Comparison of ENCODE assay signal across 18 cellular contexts in genomic region chr3:197498499-197499241, GRCh38. TPM values are rescaled to one million over a fixed set of nuclear protein-coding genes. Genes with fewer than 3 reads are reported as not detected.
DNase-seq lines count a peak whose midpoint lies in the region; ATAC-seq and TF ChIP-seq lines count a peak whose summit lies in the region.
"Had no signal": no experiment of that assay in that cellular context is flagged by ENCODE, and none has a peak within 500 bp of the region (broad histone marks: within the 10 kb centered on the region; RNA-seq: fewer than 3 reads in every experiment).

No MANE protein-coding gene starts in this region.

- H3K4me1 Mint-ChIP-seq in stimulated activated naive CD8-positive, alpha-beta T cell treated with anti-CD3 and anti-CD28 coated beads, Interleukin-15, amount 100 ng/mL, for 72 hours = peaks cover 6% of the 10 kb centered on the region

- H3K9me3 ChIP-seq in SJSA1 (replicated peaks) = no peaks in the 10 kb centered on the region

- no peak overlapping the region for H3K4me3 Mint-ChIP-seq in stimulated activated naive CD8-positive, alpha-beta T cell treated with anti-CD3 and anti-CD28 coated beads, Interleukin-15, amount 100 ng/mL, for 72 hours
- H3K4me3 Mint-ChIP-seq: HFFc6 had no signal

- TF ChIP-seq CTCF in foreskin keratinocyte (conservative IDR thresholded peaks at IDR 0.05) = no peak

- H3K27ac ChIP-seq in SJSA1 (peak overlapping the region; percentile 83), foreskin keratinocyte (peak overlapping the region; percentile 94)
- H3K27ac ChIP-seq: C4-2B, KMS-11 had no signal

- peaks cover 15% of the 10 kb centered on the region for H3K27me3 Mint-ChIP-seq in stimulated activated naive CD8-positive, alpha-beta T cell treated with anti-CD3 and anti-CD28 coated beads, Interleukin-15, amount 100 ng/mL, for 72 hours

- H3K9me3 Mint-ChIP-seq in stimulated activated naive CD8-positive, alpha-beta T cell treated with anti-CD3 and anti-CD28 coated beads, Interleukin-15, amount 100 ng/mL, for 72 hours = no peaks in the 10 kb centered on the region

- peak overlapping the region in 1 of 2 donors; percentile 38 for H3K27ac Mint-ChIP-seq in stimulated activated naive CD8-positive, alpha-beta T cell treated with anti-CD3 and anti-CD28 coated beads, Interleukin-15, amount 100 ng/mL, for 72 hours

- H3K36me3 ChIP-seq in SJSA1 = no peaks in the 10 kb centered on the region

- no peaks in the 10 kb centered on the region for H3K27me3 ChIP-seq in SJSA1 (replicated peaks)
- no peaks in the 10 kb centered on the region for H3K27me3 ChIP-seq in foreskin keratinocyte

- peaks cover 61% of the 10 kb centered on the region for H3K4me1 ChIP-seq in SJSA1 (replicated peaks)
- H3K4me1 ChIP-seq in foreskin keratinocyte = peaks cover 29% of the 10 kb centered on the region

- ATAC-seq in stimulated activated naive CD8-positive, alpha-beta T cell treated with anti-CD3 and anti-CD28 coated beads, Interleukin-15, amount 100 ng/mL, for 72 hours = peak; percentile 69
- ATAC-seq in stimulated activated naive CD8-positive, alpha-beta T cell treated with anti-CD3 and anti-CD28 coated beads, Interleukin-15, Interleukin-2, amounts not matched to agents 100 U/mL and 50 U/mL, for 24 hours = no peak
- ATAC-seq in foreskin keratinocyte (no peak), GM18861 (IDR thresholded peaks at IDR 0.05; ENCODE audit: unreplicated experiment) (no peak)

- no peak overlapping the region for H3K4me3 ChIP-seq in SJSA1

- DNase-seq in stimulated activated naive CD8-positive, alpha-beta T cell treated with anti-CD3 and anti-CD28 coated beads, Interleukin-15, amount 100 ng/mL, for 72 hours = no peak
- DNase-seq in stimulated activated naive CD8-positive, alpha-beta T cell treated with anti-CD3 and anti-CD28 coated beads, Interleukin-15, Interleukin-2, amounts not matched to agents 100 U/mL and 50 U/mL, for 24 hours = no peak
- DNase-seq in SJSA1 (ENCODE audit: low read depth in 1 of 2, low spot score in 2 of 2) (no peak), foreskin keratinocyte (no peak), mucosa of gallbladder (ENCODE audit: low spot score) (no peak), Ammon's horn (ENCODE audit: low spot score) (no peak), cortex of kidney (lab: John Stamatoyannopoulos, UW) (no peak)
- DNase-seq: DMS79, NCI-H1417, NCI-H187, NCI-H524, NCI-H82, OCI-M1, RPMI8226 had no signal

RNA-seq across cellular contexts. Expression of gene BDH1, which starts 57.1 kb away (rescaled TPM):
- total RNA-seq in SJSA1 (2014; rRNA removed; shearing (Covaris generic)) = 7.9 and 20.0 TPM in 2 replicates
- 19.9 and 27.8 TPM in 2 replicates for total RNA-seq in foreskin keratinocyte
- 26.3 and 35.9 TPM in 2 replicates for polyA plus RNA-seq in foreskin keratinocyte
- 62.8 TPM for total RNA-seq in mucosa of gallbladder
